Comparison of ENCODE assay signal across 1 cellular context in genomic region chr7:41255113-41255512, GRCh38.
TF ChIP-seq lines count a peak whose summit lies in the region.

No MANE protein-coding gene starts in this region.

TF ChIP-seq in IMR-90, 13 proteins besides CTCF, POLR2A, EP300 and RAD21 (continued from another document):
- no peak for TF ChIP-seq MAFK (IDR thresholded peaks at IDR 0.05; ENCODE audit: low read depth, low read length)
- TF ChIP-seq CHD1 (IDR thresholded peaks at IDR 0.05; ENCODE audit: low read depth, low read length), result no peak
- TF ChIP-seq RCOR1 (IDR thresholded peaks at IDR 0.05; ENCODE audit: insufficient replicate concordance, low read length), result no peak
- TF ChIP-seq, protein P1, sequence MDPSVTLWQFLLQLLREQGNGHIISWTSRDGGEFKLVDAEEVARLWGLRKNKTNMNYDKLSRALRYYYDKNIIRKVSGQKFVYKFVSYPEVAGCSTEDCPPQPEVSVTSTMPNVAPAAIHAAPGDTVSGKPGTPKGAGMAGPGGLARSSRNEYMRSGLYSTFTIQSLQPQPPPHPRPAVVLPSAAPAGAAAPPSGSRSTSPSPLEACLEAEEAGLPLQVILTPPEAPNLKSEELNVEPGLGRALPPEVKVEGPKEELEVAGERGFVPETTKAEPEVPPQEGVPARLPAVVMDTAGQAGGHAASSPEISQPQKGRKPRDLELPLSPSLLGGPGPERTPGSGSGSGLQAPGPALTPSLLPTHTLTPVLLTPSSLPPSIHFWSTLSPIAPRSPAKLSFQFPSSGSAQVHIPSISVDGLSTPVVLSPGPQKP (IDR thresholded peaks at IDR 0.05; ENCODE audit: borderline replicate concordance, low read depth, low read length), result no peak
- no peak for TF ChIP-seq SMC3 (IDR thresholded peaks at IDR 0.05; ENCODE audit: low read depth, low read length)
- TF ChIP-seq NFE2L2 (IDR thresholded peaks at IDR 0.05; ENCODE audit: low read depth, low read length), result no peak
- no peak for TF ChIP-seq BHLHE40 (IDR thresholded peaks at IDR 0.05; ENCODE audit: low read depth, low read length)
- no peak for TF ChIP-seq FOS (IDR thresholded peaks at IDR 0.05; ENCODE audit: low read depth, low read length)
- TF ChIP-seq, protein P2, sequence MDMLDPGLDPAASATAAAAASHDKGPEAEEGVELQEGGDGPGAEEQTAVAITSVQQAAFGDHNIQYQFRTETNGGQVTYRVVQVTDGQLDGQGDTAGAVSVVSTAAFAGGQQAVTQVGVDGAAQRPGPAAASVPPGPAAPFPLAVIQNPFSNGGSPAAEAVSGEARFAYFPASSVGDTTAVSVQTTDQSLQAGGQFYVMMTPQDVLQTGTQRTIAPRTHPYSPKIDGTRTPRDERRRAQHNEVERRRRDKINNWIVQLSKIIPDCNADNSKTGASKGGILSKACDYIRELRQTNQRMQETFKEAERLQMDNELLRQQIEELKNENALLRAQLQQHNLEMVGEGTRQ (IDR thresholded peaks at IDR 0.05; ENCODE audit: low read depth, low read length), result no peak
- no peak for TF ChIP-seq MXI1 (IDR thresholded peaks at IDR 0.05; ENCODE audit: borderline replicate concordance, low read depth, low read length)
- TF ChIP-seq MAZ (IDR thresholded peaks at IDR 0.05; ENCODE audit: borderline replicate concordance, low read depth, low read length), result no peak
